Comparison of ENCODE assay signal across 13 cellular contexts in the genomic region with DNA sequence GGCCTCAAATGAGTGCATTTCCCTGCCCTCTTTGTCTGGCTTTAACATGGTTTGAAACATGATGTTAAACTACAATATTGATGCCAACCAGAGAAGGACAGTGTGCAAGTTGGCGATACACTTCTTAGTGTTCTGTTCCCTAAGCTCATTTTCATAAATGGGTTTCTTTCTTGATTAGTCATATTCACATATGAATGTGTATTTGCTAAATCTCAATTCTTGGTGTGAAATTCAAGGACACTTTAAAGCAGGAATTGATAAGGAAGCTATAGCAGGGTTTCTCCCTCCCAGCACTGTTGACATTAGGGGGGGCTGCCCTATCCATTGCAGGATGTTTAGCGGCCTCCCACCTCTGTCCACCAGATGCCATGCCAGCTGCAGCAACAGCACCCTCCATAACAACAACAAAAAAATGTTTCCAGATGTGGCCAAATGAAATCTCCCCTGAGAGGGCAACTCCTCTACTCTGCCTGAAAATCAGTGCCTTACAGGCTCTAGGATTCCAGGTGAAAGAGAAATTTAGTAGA.
"Had no signal": no experiment of that assay in that cellular context is flagged by ENCODE, and none has a peak within 500 bp of the region (broad histone marks: within the 10 kb centered on the region; RNA-seq: fewer than 3 reads in every experiment).

No MANE protein-coding gene starts in this region.

- H3K9me3 Mint-ChIP-seq: activated CD4-positive, alpha-beta T cell treated with anti-CD3 and anti-CD28 coated beads, Interleukin-2, amount 10 ng/mL, durations not matched to agents 7 days and 5 days; stimulated activated memory B cell treated with anti-CD40 and anti-IgM and Interleukin-4, amounts not matched to agents 10 μg/mL and 1 μg/mL and 100 μg/mL, for 72 hours had no signal

- H3K27me3 Mint-ChIP-seq: activated CD4-positive, alpha-beta T cell treated with anti-CD3 and anti-CD28 coated beads, Interleukin-2, amount 10 ng/mL, durations not matched to agents 7 days and 5 days; stimulated activated memory B cell treated with anti-CD40 and anti-IgM and Interleukin-4, amounts not matched to agents 10 μg/mL and 1 μg/mL and 100 μg/mL, for 72 hours had no signal

- H3K4me3 Mint-ChIP-seq: activated CD4-positive, alpha-beta T cell treated with anti-CD3 and anti-CD28 coated beads, Interleukin-2, amount 10 ng/mL, durations not matched to agents 7 days and 5 days; stimulated activated memory B cell treated with anti-CD40 and anti-IgM and Interleukin-4, amounts not matched to agents 10 μg/mL and 1 μg/mL and 100 μg/mL, for 72 hours had no signal

- H3K27ac ChIP-seq: gastroesophageal sphincter, neutrophil, suprapubic skin had no signal

- DNase-seq: activated CD4-positive, alpha-beta T cell treated with anti-CD3 and anti-CD28 coated beads, Interleukin-2, amount 10 ng/mL, durations not matched to agents 7 days and 5 days; activated gamma-delta T cell; erythroblast; islet precursor cell; retina; T-helper 2 cell; trophoblast cell had no signal

- H3K9me3 ChIP-seq: gastroesophageal sphincter, neutrophil, suprapubic skin had no signal

- H3K4me3 ChIP-seq: gastroesophageal sphincter, suprapubic skin had no signal

- FAIRE-seq: astrocyte, bronchial epithelial cell had no signal

- ATAC-seq: gastroesophageal sphincter; stimulated activated memory B cell treated with anti-CD40 and anti-IgM and Interleukin-4, amounts not matched to agents 10 μg/mL and 1 μg/mL and 100 μg/mL, for 72 hours had no signal

- H3K27me3 ChIP-seq: gastroesophageal sphincter, neutrophil, suprapubic skin had no signal

- H3K36me3 ChIP-seq: gastroesophageal sphincter, neutrophil, suprapubic skin had no signal

- H3K27ac Mint-ChIP-seq: activated CD4-positive, alpha-beta T cell treated with anti-CD3 and anti-CD28 coated beads, Interleukin-2, amount 10 ng/mL, durations not matched to agents 7 days and 5 days; stimulated activated memory B cell treated with anti-CD40 and anti-IgM and Interleukin-4, amounts not matched to agents 10 μg/mL and 1 μg/mL and 100 μg/mL, for 72 hours had no signal
